Comparison of ENCODE assay signal across 22 cellular contexts in the genomic region with DNA sequence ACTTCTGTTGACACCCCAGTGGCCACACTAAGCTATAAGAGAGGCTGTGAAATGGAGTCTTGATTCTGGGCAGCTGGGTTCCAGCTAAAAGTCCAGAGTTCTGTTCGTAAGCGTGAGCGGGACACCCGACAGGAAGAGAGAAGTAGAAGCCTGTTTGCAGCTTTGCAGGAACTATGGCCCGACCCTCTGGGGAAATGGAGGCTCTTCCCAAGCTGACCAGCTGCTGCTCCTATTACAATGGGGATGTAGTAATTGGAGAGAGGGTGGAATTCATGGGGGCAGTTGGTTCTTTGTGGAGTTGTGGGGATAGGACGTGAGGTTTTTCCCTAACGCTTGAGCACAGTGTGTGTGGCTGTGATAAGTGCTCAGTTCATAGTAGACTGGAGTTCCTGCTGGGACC. TPM values are rescaled to one million over a fixed set of nuclear protein-coding genes. Genes with fewer than 3 reads are reported as not detected.
"Had no signal": no experiment of that assay in that cellular context is flagged by ENCODE, and none has a peak within 500 bp of the region (broad histone marks: within the 10 kb centered on the region; RNA-seq: fewer than 3 reads in every experiment).

No MANE protein-coding gene starts in this region.

- H3K36me3 Mint-ChIP-seq: activated CD4-positive, alpha-beta memory T cell treated with anti-CD3 and anti-CD28 coated beads for 36 hours; memory B cell; naive B cell had no signal

- H3K4me1 Mint-ChIP-seq: central memory CD8-positive, alpha-beta T cell; memory B cell had no signal

- H3K4me3 ChIP-seq: breast epithelium, mucosa of descending colon, prostate gland, thyroid gland had no signal

- H3K4me3 Mint-ChIP-seq: activated CD4-positive, alpha-beta memory T cell treated with anti-CD3 and anti-CD28 coated beads for 36 hours; activated naive CD4-positive, alpha-beta T cell treated with anti-CD3 and anti-CD28 coated beads for 36 hours; activated naive CD8-positive, alpha-beta T cell treated with anti-CD3 and anti-CD28 coated beads, Interleukin-2, amount 10 ng/mL, durations not matched to agents 7 days and 5 days; activated T-cell treated with anti-CD3 and anti-CD28 coated beads, Interleukin-2, amount 50 U/mL, for 72 hours; central memory CD8-positive, alpha-beta T cell; memory B cell; naive B cell; neural crest cell had no signal

- H3K36me3 ChIP-seq: breast epithelium, prostate gland, thyroid gland had no signal

- ATAC-seq: activated T-cell treated with anti-CD3 and anti-CD28 coated beads, Interleukin-2, amount 50 U/mL, for 72 hours; mucosa of descending colon had no signal

- H3K27me3 ChIP-seq: breast epithelium, thyroid gland had no signal

- H3K9me3 ChIP-seq: mucosa of descending colon, prostate gland, thyroid gland had no signal

- H3K9me3 Mint-ChIP-seq: activated naive CD4-positive, alpha-beta T cell treated with anti-CD3 and anti-CD28 coated beads for 36 hours; central memory CD8-positive, alpha-beta T cell; memory B cell; neural crest cell had no signal

- H3K4me1 ChIP-seq: breast epithelium, prostate gland, thyroid gland had no signal

- H3K27ac ChIP-seq: breast epithelium, prostate gland, thyroid gland had no signal

- H3K27ac Mint-ChIP-seq: activated CD4-positive, alpha-beta memory T cell treated with anti-CD3 and anti-CD28 coated beads for 36 hours; activated naive CD4-positive, alpha-beta T cell treated with anti-CD3 and anti-CD28 coated beads for 36 hours; activated naive CD8-positive, alpha-beta T cell treated with anti-CD3 and anti-CD28 coated beads, Interleukin-2, amount 10 ng/mL, durations not matched to agents 7 days and 5 days; activated T-cell treated with anti-CD3 and anti-CD28 coated beads, Interleukin-2, amount 50 U/mL, for 72 hours; memory B cell had no signal

- DNase-seq: activated CD4-positive, alpha-beta memory T cell treated with anti-CD3 and anti-CD28 coated beads for 36 hours; activated CD4-positive, alpha-beta T cell treated with anti-CD3 and anti-CD28 coated beads for 48 hours; activated effector memory CD4-positive, alpha-beta T cell treated with Interleukin-2 at 50 U/mL for 16 hours; activated naive CD4-positive, alpha-beta T cell treated with anti-CD3 and anti-CD28 coated beads for 36 hours; activated naive CD8-positive, alpha-beta T cell treated with anti-CD3 and anti-CD28 coated beads, Interleukin-2, amount 10 ng/mL, durations not matched to agents 7 days and 5 days; activated T-cell treated with anti-CD3 and anti-CD28 coated beads, Interleukin-2, amount 50 U/mL, for 72 hours; amniotic stem cell; effector memory CD4-positive, alpha-beta T cell; left cardiac atrium; mucosa of descending colon; naive B cell; stimulated activated CD4-positive, alpha-beta T cell treated with anti-CD3 and anti-CD28 coated beads, Interleukin-12 subunit alpha, Interleukin-12 subunit beta, amount 100 ng/mL, for 4 hours; stimulated activated CD4-positive, alpha-beta T cell treated with anti-CD3 and anti-CD28 coated beads, Interleukin-4, amount 100 ng/mL, for 4 hours; stimulated activated naive CD8-positive, alpha-beta T cell treated with anti-CD3 and anti-CD28 coated beads, Interleukin-15, Interleukin-2, amounts not matched to agents 100 U/mL and 50 U/mL, for 24 hours; thyroid gland had no signal

RNA-seq across cellular contexts. Expression of a gene that starts 30.2 kb away (rescaled TPM):
- total RNA-seq: breast epithelium, dermis microvascular lymphatic vessel endothelial cell, endothelial cell of umbilical vein, mucosa of descending colon had no signal
- polyA plus RNA-seq: endothelial cell of umbilical vein had no signal
